Comparison of ENCODE assay signal across 8 cellular contexts in genomic region chr9:97038909-97039781, GRCh38. TPM values are rescaled to one million over a fixed set of nuclear protein-coding genes. Genes with fewer than 3 reads are reported as not detected.
DNase-seq lines count a peak whose midpoint lies in the region; ATAC-seq and TF ChIP-seq lines count a peak whose summit lies in the region.

Gene CTSV (minus strand): TSS chr9:97039142. CDS start chr9:97038043, 1,099 bp downstream.

- no peaks in the 10 kb centered on the region for H3K79me2 ChIP-seq in GM23248 (ENCODE audit: insufficient read depth)

- H2AK5ac ChIP-seq in neuronal stem cell (ENCODE audit: low read depth, low read length): peak within 1 kb of the TSS; percentile 65

- peak; percentile 96 for ATAC-seq in RWPE2 (ENCODE audit: low read depth)

- H4K20me1 ChIP-seq in GM23248 (ENCODE audit: insufficient read depth): no peaks in the 10 kb centered on the region

- WGBS in GM23248 (ENCODE audit: low coverage in 1 of 2, low lambda C conversion rate in 2 of 2, missing lambda C conversion rate in 2 of 2), 2 experiments: 2 to 3% methylated on average over 32 to 54 of the region's 60 CpGs
- WGBS in neuronal stem cell (ENCODE audit: extremely low coverage in 2 of 2, insufficient read length in 2 of 2, insufficient replicate concordance in 1 of 2), 2 donors: no CpG with 5 or more reads among the region's 60 CpGs

- H4K91ac ChIP-seq in neuronal stem cell (ENCODE audit: low read depth, low read length, poor library complexity): no peak within 1 kb of the TSS

- no peak within 1 kb of the TSS for H3K4ac ChIP-seq in neuronal stem cell (ENCODE audit: low read length)

- H3K4me2 ChIP-seq in GM23248 (ENCODE audit: unreplicated experiment): peak within 1 kb of the TSS; percentile 99
- peak within 1 kb of the TSS; percentile 83 for H3K4me2 ChIP-seq in neuronal stem cell (ENCODE audit: insufficient read depth, low read length, poor library complexity, severe bottlenecking)

- peak within 1 kb of the TSS; percentile 28 for H2BK15ac ChIP-seq in neuronal stem cell (ENCODE audit: low read length)

- H3K36me3 ChIP-seq in GM23248 (ENCODE audit: low read depth) (no peaks in the 10 kb centered on the region), RWPE2 (ENCODE audit: low read depth) (peaks cover 35% of the 10 kb centered on the region), neuronal stem cell (replicated peaks in 1 of 2; ENCODE audit: control insufficient read depth in 2 of 2, insufficient read depth in 2 of 2, low read length in 2 of 2) (peaks cover 4 to 10% of the 10 kb centered on the region in 2 donors)

- no peak within 1 kb of the TSS for H4K8ac ChIP-seq in neuronal stem cell (ENCODE audit: low read depth, low read length)

- H3K9me3 ChIP-seq in GM23248 (ENCODE audit: low read depth) (no peaks in the 10 kb centered on the region), RWPE2 (ENCODE audit: severe bottlenecking) (no peaks in the 10 kb centered on the region), neuronal stem cell (replicated peaks in 1 of 2; ENCODE audit: control insufficient read depth in 2 of 2, insufficient read depth in 1 of 2, low read depth in 1 of 2, low read length in 2 of 2) (peaks cover 2 to 3% of the 10 kb centered on the region in 2 donors)

- H2BK5ac ChIP-seq in neuronal stem cell (ENCODE audit: low read length): peak within 1 kb of the TSS; percentile 67

- in situ Hi-C loops in GM23248 (cut with MboI): no loop called here

- H3K79me1 ChIP-seq in neuronal stem cell (ENCODE audit: low read depth, low read length): peaks cover 3% of the 10 kb centered on the region

- peak within 1 kb of the TSS; percentile 56 for H2BK120ac ChIP-seq in neuronal stem cell (ENCODE audit: low read depth, low read length)

- no peaks in the 10 kb centered on the region for H3K9me2 ChIP-seq in GM23248 (ENCODE audit: insufficient read depth)

- H3K18ac ChIP-seq in neuronal stem cell (ENCODE audit: low read length): peak within 1 kb of the TSS; percentile 97

- no peaks in the 10 kb centered on the region for H3K4me1 ChIP-seq in GM23248 (ENCODE audit: insufficient read depth)
- H3K4me1 ChIP-seq in RWPE2 (ENCODE audit: insufficient read depth, poor library complexity, severe bottlenecking): peaks cover 5% of the 10 kb centered on the region
- peaks cover 0 to 5% of the 10 kb centered on the region in 2 donors for H3K4me1 ChIP-seq in neuronal stem cell (ENCODE audit: control insufficient read depth in 2 of 2, insufficient read depth in 1 of 2, low read depth in 1 of 2, low read length in 2 of 2)

- peak within 1 kb of the TSS; percentile 79 for H3K4me3 ChIP-seq in GM23248
- peak within 1 kb of the TSS; percentile 63 for H3K4me3 ChIP-seq in RWPE2 (ENCODE audit: severe bottlenecking)
- H3K4me3 ChIP-seq in neuronal stem cell (ENCODE audit: low read length in 2 of 2): peak within 1 kb of the TSS; percentile 74 to 89

- no peak within 1 kb of the TSS for H2BK12ac ChIP-seq in neuronal stem cell (ENCODE audit: low read length)

- peak within 1 kb of the TSS; percentile 94 for H3K23ac ChIP-seq in neuronal stem cell (ENCODE audit: low read depth, low read length, poor library complexity)

- peak within 1 kb of the TSS; percentile 54 for H3K9ac ChIP-seq in GM23248
- H3K9ac ChIP-seq in neuronal stem cell (ENCODE audit: low read depth, low read length, poor library complexity): peak within 1 kb of the TSS; percentile 85

- H3F3A ChIP-seq in GM23248 (ENCODE audit: insufficient read depth): no peaks in the 10 kb centered on the region

- DNase-seq in DMS53 (lab: John Stamatoyannopoulos, UW) (peak; percentile 92), GM23248 (peak; percentile 91), LHCN-M2 (ENCODE audit: low read depth) (peak; percentile 65), RWPE2 (ENCODE audit: low spot score) (peak; percentile 89), activated gamma-delta T cell (lab: John Stamatoyannopoulos, UW) (peak; percentile 35), foreskin melanocyte (peak; percentile 68), neuronal stem cell (ENCODE audit: low spot score) (peak; percentile 92), stromal cell of bone marrow (ENCODE audit: low read depth) (peak; percentile 27)

- H3K14ac ChIP-seq in neuronal stem cell (ENCODE audit: low read length): peak within 1 kb of the TSS; percentile 92

- H2AFZ ChIP-seq in GM23248 (peak within 1 kb of the TSS; percentile 97), neuronal stem cell (ENCODE audit: low read length) (peak within 1 kb of the TSS; percentile 100)

- H3K27me3 ChIP-seq in GM23248 (replicated peaks; ENCODE audit: insufficient read depth) (peaks cover 18% of the 10 kb centered on the region), RWPE2 (ENCODE audit: insufficient read depth, poor library complexity, severe bottlenecking) (no peaks in the 10 kb centered on the region), neuronal stem cell (ENCODE audit: control insufficient read depth in 3 of 3, insufficient read depth in 3 of 3, low read depth in 1 of 3, low read length in 3 of 3) (peaks cover 0 to 26% (median 5%) of the 10 kb centered on the region in 3 experiments)

- H3K27ac ChIP-seq in GM23248 (no peak within 1 kb of the TSS), RWPE2 (ENCODE audit: poor library complexity, severe bottlenecking) (peak within 1 kb of the TSS; percentile 35), neuronal stem cell (replicated peaks; ENCODE audit: low read length) (peak within 1 kb of the TSS; percentile 74)

- no peak for TF ChIP-seq CTCF in RWPE2 (IDR thresholded peaks at IDR 0.05; ENCODE audit: poor library complexity, severe bottlenecking)

RNA-seq across cellular contexts. Expression of gene CTSV, which starts in this region (rescaled TPM):
- not detected in 2 replicates for total RNA-seq in GM23248 (2014; rRNA removed; shearing (Covaris generic))
- polyA plus RNA-seq in GM23248 (2016; fragmentation: Nextera tagmentation; extraction: Ambion mirVana): 0.16 TPM in 1 of 2 replicates, not detected in the other
- 8.1 and 12.2 TPM in 2 replicates for total RNA-seq in LHCN-M2 (2014; rRNA removed)
- polyA plus RNA-seq in LHCN-M2 (2012): 5.0 TPM
- 20.7 TPM for polyA plus RNA-seq in neuronal stem cell (2013, experiment 1 of 2)
- polyA plus RNA-seq in neuronal stem cell (2013, experiment 2 of 2): 20.4 TPM

Comparison
In these comparisons a context has a peak if more than half of its experiments do, and no peak if none do; other contexts are left out.
1. Peak in DNase-seq, H3K4me3 ChIP-seq, H3K9ac ChIP-seq and H3K4me2 ChIP-seq in GM23248; RNA of the gene not detected or under 1 TPM.
2. DNase-seq: peak in every context shown above with its lines; median percentile 92 in DMS53; 92 in neuronal stem cell; 91 in GM23248; 89 in RWPE2; 68 in foreskin melanocyte; 65 in LHCN-M2; 35 in activated gamma-delta T cell; 27 in stromal cell of bone marrow.